Comparison of ENCODE assay signal across 9 cellular contexts in the genomic region with DNA sequence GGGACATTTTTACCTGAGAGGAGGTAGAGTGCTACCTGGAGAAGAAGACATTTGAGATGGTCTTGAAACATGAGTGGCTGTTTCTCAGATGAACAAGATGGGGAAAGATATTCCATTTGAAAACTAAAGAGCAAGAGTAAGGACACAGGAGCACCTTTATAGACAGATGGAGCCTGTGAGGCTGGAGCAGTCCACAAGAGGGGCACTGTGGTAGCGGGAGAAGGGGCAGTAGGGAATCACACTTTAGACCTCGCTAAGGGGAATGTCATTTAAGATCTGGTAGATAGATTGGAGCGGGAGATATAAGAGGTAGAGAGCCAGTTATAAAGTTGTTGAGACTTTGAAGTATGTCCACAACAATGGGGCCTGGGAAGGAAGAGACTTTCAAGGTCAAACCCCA. TPM values are rescaled to one million over a fixed set of nuclear protein-coding genes. Genes with fewer than 3 reads are reported as not detected.
"Had no signal": no experiment of that assay in that cellular context is flagged by ENCODE, and none has a peak within 500 bp of the region (broad histone marks: within the 10 kb centered on the region; RNA-seq: fewer than 3 reads in every experiment).

No MANE protein-coding gene starts in this region.

- ATAC-seq: HCT116 had no signal

- H3K4me1 ChIP-seq: HAP-1 had no signal

- H3K27ac Mint-ChIP-seq: IgD-negative memory B cell had no signal

- H3K9me3 ChIP-seq: HAP-1 had no signal

- H3K27ac ChIP-seq: GM23248 had no signal

- H3K9ac ChIP-seq: GM23248 had no signal

- H3K36me3 ChIP-seq: HAP-1 had no signal

- H3K4me3 Mint-ChIP-seq: IgD-negative memory B cell had no signal

- H3K4me3 ChIP-seq: GM23248, HAP-1 had no signal

- DNase-seq: GM23248, GOT3, H7, KG1 had no signal

- H2AFZ ChIP-seq: GM23248 had no signal

RNA-seq across cellular contexts. Expression of a gene that starts 23.4 kb away (rescaled TPM):
- total RNA-seq: H4, HT-29 had no signal
- polyA plus RNA-seq: IgD-negative memory B cell had no signal

RNA-seq across cellular contexts. Expression of a gene that starts 25.4 kb away (rescaled TPM):
- total RNA-seq: GM23248, H4, H7, HT-29 had no signal
- polyA plus RNA-seq: GM23248, IgD-negative memory B cell had no signal
